In genomic region chr11:125452125-125452470, GRCh38 we compare ENCODE assay signal across 11 cellular contexts. TPM values are rescaled to one million over a fixed set of nuclear protein-coding genes. Genes with fewer than 3 reads are reported as not detected.
DNase-seq lines count a peak whose midpoint lies in the region; ATAC-seq, FAIRE-seq and TF ChIP-seq lines count a peak whose summit lies in the region.
"Had no signal": no experiment of that assay in that cellular context is flagged by ENCODE, and none has a peak within 500 bp of the region (broad histone marks: within the 10 kb centered on the region; RNA-seq: fewer than 3 reads in every experiment).

No MANE protein-coding gene starts in this region.

- H3K9me3 ChIP-seq in T-helper 17 cell (ENCODE audit: control insufficient read depth, low read length, poor library complexity, severe bottlenecking) (no peaks in the 10 kb centered on the region), endothelial cell of umbilical vein (replicated peaks; ENCODE audit: control insufficient read depth, insufficient read depth, low read length) (no peaks in the 10 kb centered on the region)
- H3K9me3 ChIP-seq: prostate gland had no signal

- no peak for FAIRE-seq in endothelial cell of umbilical vein (lab: Jason Lieb, UNC)

- TF ChIP-seq CTCF in endothelial cell of umbilical vein (IDR thresholded peaks at IDR 0.05; ENCODE audit: extremely low read depth in 1 of 2, insufficient read depth in 1 of 2, low read depth in 1 of 2, low read length in 2 of 2) (no peak), mesothelial cell of epicardium (IDR thresholded peaks at IDR 0.05; ENCODE audit: unreplicated experiment) (no peak), type B pancreatic cell (conservative IDR thresholded peaks at IDR 0.05) (no peak)

- H3K4me2 ChIP-seq in endothelial cell of umbilical vein (ENCODE audit: insufficient read depth, low read length): no peak overlapping the region

- peaks cover 7% of the 10 kb centered on the region for H3K4me1 ChIP-seq in endothelial cell of umbilical vein (ENCODE audit: control insufficient read depth, extremely low read depth, insufficient read depth, low read length)
- H3K4me1 ChIP-seq: prostate gland had no signal

- CTCF ChIA-PET in endothelial cell of umbilical vein (lab: Charles Lee): interaction anchor here (0.7 to 2.7 kb wide), 2 partner anchors 11 to 20 kb away, joined by 3 to 13 read pairs; no protein-coding TSS in a partner anchor

- H3K27me3 ChIP-seq in endothelial cell of umbilical vein (ENCODE audit: control insufficient read depth in 2 of 2, insufficient read depth in 2 of 2, low read length in 2 of 2): no peaks in the 10 kb centered on the region

- H3K4me3 ChIP-seq in endothelial cell of umbilical vein (replicated peaks in 1 of 3; ENCODE audit: insufficient read depth in 1 of 3, low read depth in 1 of 3, low read length in 3 of 3): no peak overlapping the region
- H3K4me3 ChIP-seq: prostate gland had no signal

- TF ChIP-seq POLR2A in endothelial cell of umbilical vein (IDR thresholded peaks at IDR 0.05; ENCODE audit: low read depth, low read length): no peak

- H3K36me3 ChIP-seq in endothelial cell of umbilical vein (ENCODE audit: control insufficient read depth in 2 of 2, extremely low read depth in 1 of 2, insufficient read depth in 2 of 2, low read length in 2 of 2): no peaks in the 10 kb centered on the region
- H3K36me3 ChIP-seq: prostate gland had no signal

- H3K27ac ChIP-seq in endothelial cell of umbilical vein (ENCODE audit: insufficient read depth, low read depth, low read length): no peak overlapping the region
- H3K27ac ChIP-seq: prostate gland had no signal

- DNase-seq in T-helper 17 cell (no peak), endothelial cell of umbilical vein (ENCODE audit: low read depth, low spot score) (no peak), mesothelial cell of epicardium (ENCODE audit: low spot score in 2 of 2, unreplicated experiment in 2 of 2) (peak in 1 of 2 experiments; percentile 20), type B pancreatic cell (ENCODE audit: extremely low spot score, unreplicated experiment) (no peak), Kasumi-1 (lab: John Stamatoyannopoulos, UW) (no peak)
- no peak for DNase-seq in activated naive CD4-positive, alpha-beta T cell treated with anti-CD3 and anti-CD28 coated beads, Interleukin-2, amount 50 U/mL, for 72 hours (ENCODE audit: low spot score in 2 of 2)
- no peak for DNase-seq in activated CD4-positive, alpha-beta T cell treated with anti-CD3 and anti-CD28 coated beads, Interleukin-2, amount 50 U/mL, for 48 hours
- DNase-seq: NCI-H748 treated with DMSO at 0.1 percent for 48 hours had no signal

- H3K27ac Mint-ChIP-seq in T-helper 17 cell (peak overlapping the region; percentile 19), mesothelial cell of epicardium (peak overlapping the region; percentile 77), type B pancreatic cell (peak overlapping the region; percentile 29)
- no peak overlapping the region for H3K27ac Mint-ChIP-seq in activated naive CD4-positive, alpha-beta T cell treated with anti-CD3 and anti-CD28 coated beads, Interleukin-2, amount 50 U/mL, for 72 hours
- H3K27ac Mint-ChIP-seq: activated CD8-positive, alpha-beta T cell treated with anti-CD3 and anti-CD28 coated beads, Interleukin-2, amount 10 ng/mL, durations not matched to agents 7 days and 5 days; activated naive CD4-positive, alpha-beta T cell treated with anti-CD3 and anti-CD28 coated beads for 36 hours had no signal

- H3K9me3 Mint-ChIP-seq in mesothelial cell of epicardium (no peaks in the 10 kb centered on the region), type B pancreatic cell (no peaks in the 10 kb centered on the region)
- no peaks in the 10 kb centered on the region for H3K9me3 Mint-ChIP-seq in activated naive CD4-positive, alpha-beta T cell treated with anti-CD3 and anti-CD28 coated beads, Interleukin-2, amount 50 U/mL, for 72 hours
- H3K9me3 Mint-ChIP-seq: activated naive CD4-positive, alpha-beta T cell treated with anti-CD3 and anti-CD28 coated beads for 36 hours had no signal

- intact Hi-C loops in endothelial cell of umbilical vein (cut with micrococcal nuclease): no loop called here

- dilution Hi-C loops in endothelial cell of umbilical vein (cut with MboI; ENCODE audit: extremely low pct_ligation_motif_present, low sequenced_read_pairs): no loop called here

- H2AFZ ChIP-seq in endothelial cell of umbilical vein (ENCODE audit: low read depth, low read length): peak overlapping the region; percentile 9

- H3K4me3 Mint-ChIP-seq in T-helper 17 cell: no peak overlapping the region
- no peak overlapping the region for H3K4me3 Mint-ChIP-seq in mesothelial cell of epicardium
- no peak overlapping the region for H3K4me3 Mint-ChIP-seq in type B pancreatic cell
- H3K4me3 Mint-ChIP-seq: activated CD8-positive, alpha-beta T cell treated with anti-CD3 and anti-CD28 coated beads, Interleukin-2, amount 10 ng/mL, durations not matched to agents 7 days and 5 days; activated naive CD4-positive, alpha-beta T cell treated with anti-CD3 and anti-CD28 coated beads for 36 hours had no signal

- BruUV-seq in endothelial cell of umbilical vein (replicated peaks; lab: Mats Ljungman, UMichigan): no TSS peak

- no peak overlapping the region for H3K9ac ChIP-seq in endothelial cell of umbilical vein (replicated peaks; ENCODE audit: extremely low read depth, insufficient read depth, low read length)

- no peaks in the 10 kb centered on the region for H4K20me1 ChIP-seq in endothelial cell of umbilical vein (replicated peaks; ENCODE audit: control insufficient read depth, extremely low read depth, insufficient read depth, low read length)

- no peaks in the 10 kb centered on the region for H3K9me1 ChIP-seq in endothelial cell of umbilical vein (replicated peaks; ENCODE audit: control insufficient read depth, extremely low read depth, insufficient read depth, low read length)

- POLR2A ChIA-PET in endothelial cell of umbilical vein (lab: Charles Lee): no interaction called here

- H3K4me1 Mint-ChIP-seq in T-helper 17 cell (peaks cover 5% of the 10 kb centered on the region), mesothelial cell of epicardium (peaks cover 17% of the 10 kb centered on the region), type B pancreatic cell (ENCODE audit: unreplicated experiment) (peaks cover 30% of the 10 kb centered on the region)

- no peaks in the 10 kb centered on the region for H3K79me2 ChIP-seq in endothelial cell of umbilical vein (ENCODE audit: control insufficient read depth, insufficient read depth, low read length)

- H3K27me3 Mint-ChIP-seq in T-helper 17 cell (peaks cover 9% of the 10 kb centered on the region), mesothelial cell of epicardium (ENCODE audit: low read depth) (no peaks in the 10 kb centered on the region), type B pancreatic cell (no peaks in the 10 kb centered on the region)

- H3K36me3 Mint-ChIP-seq in T-helper 17 cell (ENCODE audit: low read depth) (peaks cover 2% of the 10 kb centered on the region), mesothelial cell of epicardium (no peaks in the 10 kb centered on the region), type B pancreatic cell (no peaks in the 10 kb centered on the region)
- no peaks in the 10 kb centered on the region for H3K36me3 Mint-ChIP-seq in activated naive CD4-positive, alpha-beta T cell treated with anti-CD3 and anti-CD28 coated beads, Interleukin-2, amount 50 U/mL, for 72 hours

- ATAC-seq in T-helper 17 cell: no peak
- ATAC-seq in activated naive CD4-positive, alpha-beta T cell treated with anti-CD3 and anti-CD28 coated beads, Interleukin-2, amount 50 U/mL, for 72 hours: no peak

TF ChIP-seq in endothelial cell of umbilical vein, 7 proteins besides CTCF, POLR2A, EP300 and RAD21:
- no peak for TF ChIP-seq GATA2 (IDR thresholded peaks at IDR 0.05; ENCODE audit: insufficient read depth, insufficient read length, low read depth, low read length)
- no peak for TF ChIP-seq MAX (IDR thresholded peaks at IDR 0.05; ENCODE audit: insufficient read depth, insufficient read length)
- no peak for TF ChIP-seq JUN (IDR thresholded peaks at IDR 0.05; ENCODE audit: borderline replicate concordance, insufficient read depth, insufficient read length, low read depth)
- no peak for TF ChIP-seq FOS (IDR thresholded peaks at IDR 0.05; ENCODE audit: borderline replicate concordance, insufficient read depth, low read length)
- no peak for TF ChIP-seq EZH2 (IDR thresholded peaks at IDR 0.05; ENCODE audit: borderline replicate concordance, low read depth, low read length, severe bottlenecking)
- TF ChIP-seq POLR2AphosphoS5 (IDR thresholded peaks at IDR 0.05; ENCODE audit: insufficient read depth, low read depth, low read length): no peak
- TF ChIP-seq MYC (IDR thresholded peaks at IDR 0.05; ENCODE audit: low read depth, low read length): no peak

RNA-seq across cellular contexts. Expression of gene FEZ1, which starts 44.0 kb away (rescaled TPM):
- total RNA-seq in T-helper 17 cell (1 to 10 TPM; 1.1 to 1.6 TPM), endothelial cell of umbilical vein (45.6 and 60.0 TPM in 2 replicates), mesothelial cell of epicardium (12.0 to 14.0 TPM (median 12.8 TPM) in 3 replicates), type B pancreatic cell (ENCODE audit: low replicate concordance) (2.1 and 30.5 TPM in 2 replicates)
- 45.3 and 46.1 TPM in 2 replicates for polyA plus RNA-seq in endothelial cell of umbilical vein
- polyA plus RNA-seq in endothelial cell of umbilical vein (2011; cell fraction: cytosol; rRNA removed): 48.0 and 54.4 TPM in 2 replicates
- polyA plus RNA-seq in endothelial cell of umbilical vein (2011; cell fraction: nucleus; rRNA removed): 32.6 and 37.1 TPM in 2 replicates
- 55.5 and 64.3 TPM in 2 replicates for polyA plus RNA-seq in endothelial cell of umbilical vein (2012)
- polyA minus RNA-seq in endothelial cell of umbilical vein: 19.6 and 27.9 TPM in 2 replicates
- polyA minus RNA-seq in endothelial cell of umbilical vein (2011; cell fraction: cytosol; rRNA and poly(A)+ RNA removed): not detected
- polyA minus RNA-seq in endothelial cell of umbilical vein (2011; cell fraction: nucleus; rRNA and poly(A)+ RNA removed): 5.5 and 9.0 TPM in 2 replicates
- 1 to 10 TPM; 2.8 to 6.8 TPM for total RNA-seq in activated naive CD4-positive, alpha-beta T cell treated with anti-CD3 and anti-CD28 coated beads, Interleukin-2, amount 50 U/mL, for 72 hours

Comparison
In these comparisons a context has a peak if more than half of its experiments do, and no peak if none do; other contexts are left out.
1. H3K27ac Mint-ChIP-seq: peak in T-helper 17 cell (single experiment), mesothelial cell of epicardium (single experiment) and type B pancreatic cell (single experiment); none in activated naive CD4-positive, alpha-beta T cell treated with anti-CD3 and anti-CD28 coated beads, Interleukin-2, amount 50 U/mL, for 72 hours (0 of 2).